In genomic region chr11:66881927-66882452, GRCh38 we compare ENCODE assay signal across 14 cellular contexts. TPM values are rescaled to one million over a fixed set of nuclear protein-coding genes. Genes with fewer than 3 reads are reported as not detected.
DNase-seq lines count a peak whose midpoint lies in the region; ATAC-seq lines count a peak whose summit lies in the region.
"Had no signal": no experiment of that assay in that cellular context is flagged by ENCODE, and none has a peak within 500 bp of the region (broad histone marks: within the 10 kb centered on the region; RNA-seq: fewer than 3 reads in every experiment).

No MANE protein-coding gene starts in this region.

- peak; percentile 49 for DNase-seq in NCI-H345 (lab: John Stamatoyannopoulos, UW)
- DNase-seq in NCI-H345 treated with DMSO at 0.1 percent for 48 hours (lab: John Stamatoyannopoulos, UW; ENCODE audit: unreplicated experiment) = no peak
- DNase-seq in OCI-M1 (lab: John Stamatoyannopoulos, UW) = peak; percentile 38
- peak; percentile 51 for DNase-seq in globus pallidus (ENCODE audit: low spot score)
- DNase-seq in natural killer cell treated with Interleukin-12 subunit alpha and Interleukin-12 subunit beta and Interleukin-15 and Interleukin-18, amount 100 ng/mL, for 72 hours (ENCODE audit: low spot score) = no peak
- DNase-seq: activated CD8-positive, alpha-beta memory T cell treated with anti-CD3 and anti-CD28 coated beads, Interleukin-2, amount 10 ng/mL, durations not matched to agents 7 days and 5 days; activated naive CD4-positive, alpha-beta T cell treated with anti-CD3 and anti-CD28 coated beads, Interleukin-2, amount 10 ng/mL, durations not matched to agents 7 days and 5 days; left ventricle myocardium inferior; SK-N-SH; WERI-Rb-1 had no signal

- H3K27me3 Mint-ChIP-seq in natural killer cell treated with Interleukin-12 subunit alpha and Interleukin-12 subunit beta and Interleukin-15 and Interleukin-18, amount 100 ng/mL, for 72 hours = no peaks in the 10 kb centered on the region
- H3K27me3 Mint-ChIP-seq: activated CD8-positive, alpha-beta memory T cell treated with anti-CD3 and anti-CD28 coated beads, Interleukin-2, amount 10 ng/mL, durations not matched to agents 7 days and 5 days; activated naive CD4-positive, alpha-beta T cell treated with anti-CD3 and anti-CD28 coated beads, Interleukin-2, amount 10 ng/mL, durations not matched to agents 7 days and 5 days had no signal

- ATAC-seq in GM21529 (IDR thresholded peaks at IDR 0.05; ENCODE audit: unreplicated experiment) (no peak), GM19395 (IDR thresholded peaks at IDR 0.05; ENCODE audit: unreplicated experiment) (no peak)
- ATAC-seq in natural killer cell treated with Interleukin-12 subunit alpha and Interleukin-12 subunit beta and Interleukin-15 and Interleukin-18, amount 100 ng/mL, for 72 hours = no peak
- ATAC-seq: activated CD8-positive, alpha-beta memory T cell treated with anti-CD3 and anti-CD28 coated beads, Interleukin-2, amount 10 ng/mL, durations not matched to agents 7 days and 5 days had no signal

- no peak overlapping the region for H3K27ac Mint-ChIP-seq in natural killer cell treated with Interleukin-12 subunit alpha and Interleukin-12 subunit beta and Interleukin-15 and Interleukin-18, amount 100 ng/mL, for 72 hours
- H3K27ac Mint-ChIP-seq: activated CD8-positive, alpha-beta memory T cell treated with anti-CD3 and anti-CD28 coated beads, Interleukin-2, amount 10 ng/mL, durations not matched to agents 7 days and 5 days; activated naive CD4-positive, alpha-beta T cell treated with anti-CD3 and anti-CD28 coated beads, Interleukin-2, amount 10 ng/mL, durations not matched to agents 7 days and 5 days had no signal

- peak overlapping the region; percentile 70 for H3K27ac ChIP-seq in stomach smooth muscle (ENCODE audit: low read length)
- H3K27ac ChIP-seq: left ventricle myocardium inferior, WERI-Rb-1 had no signal

- H3K4me1 ChIP-seq in stomach smooth muscle (ENCODE audit: control insufficient read depth, insufficient read depth, low read length) = peaks cover 23% of the 10 kb centered on the region

- peak overlapping the region; percentile 21 to 24 for H3K9ac ChIP-seq in stomach smooth muscle (ENCODE audit: low read length in 2 of 2)
- H3K9ac ChIP-seq: SK-N-SH had no signal

- H3K9me3 Mint-ChIP-seq in natural killer cell treated with Interleukin-12 subunit alpha and Interleukin-12 subunit beta and Interleukin-15 and Interleukin-18, amount 100 ng/mL, for 72 hours = no peaks in the 10 kb centered on the region
- H3K9me3 Mint-ChIP-seq: activated naive CD4-positive, alpha-beta T cell treated with anti-CD3 and anti-CD28 coated beads, Interleukin-2, amount 10 ng/mL, durations not matched to agents 7 days and 5 days had no signal

- H3K4me3 ChIP-seq in stomach smooth muscle (ENCODE audit: low read length in 2 of 2) = peak overlapping the region in 1 of 2 donors; percentile 72
- H3K4me3 ChIP-seq: left ventricle myocardium inferior, thyroid gland had no signal

- H3K4me3 Mint-ChIP-seq in natural killer cell treated with Interleukin-12 subunit alpha and Interleukin-12 subunit beta and Interleukin-15 and Interleukin-18, amount 100 ng/mL, for 72 hours = no peak overlapping the region
- H3K4me3 Mint-ChIP-seq: activated CD8-positive, alpha-beta memory T cell treated with anti-CD3 and anti-CD28 coated beads, Interleukin-2, amount 10 ng/mL, durations not matched to agents 7 days and 5 days; activated naive CD4-positive, alpha-beta T cell treated with anti-CD3 and anti-CD28 coated beads, Interleukin-2, amount 10 ng/mL, durations not matched to agents 7 days and 5 days had no signal

- H3K36me3 ChIP-seq in stomach smooth muscle (ENCODE audit: control insufficient read depth in 2 of 2, insufficient read depth in 2 of 2, low read length in 2 of 2) = no peaks in the 10 kb centered on the region
- H3K36me3 ChIP-seq: left ventricle myocardium inferior, thyroid gland, WERI-Rb-1 had no signal

- no peaks in the 10 kb centered on the region for H3K9me3 ChIP-seq in stomach smooth muscle (ENCODE audit: control insufficient read depth in 2 of 2, low read length in 2 of 2)
- H3K9me3 ChIP-seq: left ventricle myocardium inferior, SK-N-SH, thyroid gland had no signal

- no peaks in the 10 kb centered on the region for H3K4me1 Mint-ChIP-seq in natural killer cell treated with Interleukin-12 subunit alpha and Interleukin-12 subunit beta and Interleukin-15 and Interleukin-18, amount 100 ng/mL, for 72 hours (ENCODE audit: low read depth in 2 of 2)

- no peaks in the 10 kb centered on the region for H3K36me3 Mint-ChIP-seq in natural killer cell treated with Interleukin-12 subunit alpha and Interleukin-12 subunit beta and Interleukin-15 and Interleukin-18, amount 100 ng/mL, for 72 hours
- H3K36me3 Mint-ChIP-seq: activated CD8-positive, alpha-beta memory T cell treated with anti-CD3 and anti-CD28 coated beads, Interleukin-2, amount 10 ng/mL, durations not matched to agents 7 days and 5 days; activated naive CD4-positive, alpha-beta T cell treated with anti-CD3 and anti-CD28 coated beads, Interleukin-2, amount 10 ng/mL, durations not matched to agents 7 days and 5 days had no signal

- H3K27me3 ChIP-seq in stomach smooth muscle (ENCODE audit: control insufficient read depth in 1 of 2, insufficient read depth in 2 of 2, low read length in 2 of 2) = no peaks in the 10 kb centered on the region
- H3K27me3 ChIP-seq: thyroid gland had no signal

RNA-seq across cellular contexts. Expression of gene LRFN4, which starts 25.1 kb away (rescaled TPM):
- 1 to 10 TPM; 1.4 to 7.9 TPM for total RNA-seq in natural killer cell treated with Interleukin-12 subunit alpha and Interleukin-12 subunit beta and Interleukin-15 and Interleukin-18, amount 100 ng/mL, for 72 hours

RNA-seq across cellular contexts. Expression of gene RCE1, which starts 38.7 kb away (rescaled TPM):
- 10 to 100 TPM; 26.8 to 37.9 TPM for total RNA-seq in natural killer cell treated with Interleukin-12 subunit alpha and Interleukin-12 subunit beta and Interleukin-15 and Interleukin-18, amount 100 ng/mL, for 72 hours

Comparison
In these comparisons a context has a peak if more than half of its experiments do, and no peak if none do; other contexts are left out.
1. DNase-seq: peak in NCI-H345 (single experiment), OCI-M1 (single experiment) and globus pallidus (single experiment); none in NCI-H345 treated with DMSO at 0.1 percent for 48 hours (single experiment) and natural killer cell treated with Interleukin-12 subunit alpha and Interleukin-12 subunit beta and Interleukin-15 and Interleukin-18, amount 100 ng/mL, for 72 hours (single experiment).